ENCODE assay signal across 29 cellular contexts in the genomic region with DNA sequence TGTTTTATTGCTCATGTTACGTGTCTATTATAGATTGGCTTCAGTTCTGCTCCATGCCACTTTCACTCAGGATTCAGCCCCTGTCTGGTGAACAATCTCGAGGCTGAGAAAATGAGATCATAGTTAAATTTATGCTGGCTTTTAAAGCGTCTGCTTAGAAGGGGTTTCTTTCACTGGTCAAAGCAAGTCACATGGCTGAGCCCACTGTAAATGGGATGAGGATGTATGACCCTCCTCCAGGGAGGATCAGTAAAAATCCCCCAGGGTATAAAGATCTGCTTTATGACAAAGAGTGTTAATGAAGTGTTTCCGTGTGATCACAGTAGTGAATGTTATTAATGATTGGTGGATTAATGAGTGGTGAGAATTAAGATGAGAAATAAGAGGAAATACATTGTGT. TPM values are rescaled to one million over a fixed set of nuclear protein-coding genes. Genes with fewer than 3 reads are reported as not detected.
"Had no signal": no experiment of that assay in that cellular context is flagged by ENCODE, and none has a peak within 500 bp of the region (broad histone marks: within the 10 kb centered on the region; RNA-seq: fewer than 3 reads in every experiment).

No MANE protein-coding gene starts in this region.

- DNase-seq: activated B cell treated with CpG ODN at 0.5 μM for 24 hours; activated naive CD4-positive, alpha-beta T cell; activated naive CD8-positive, alpha-beta T cell treated with anti-CD3 and anti-CD28 coated beads for 36 hours; activated T-cell treated with anti-CD3 and anti-CD28 coated beads for 4 hours; activated T-cell treated with anti-CD3 and anti-CD28 coated beads, Interleukin-2, amount 50 U/mL, for 72 hours; adrenal gland; aorta; body of pancreas; cerebellar nuclear complex; colonic mucosa; effector memory CD8-positive, alpha-beta T cell; erythroblast; heart right ventricle; lower lobe of right lung; mesenchymal stem cell; small intestine; stimulated activated CD4-positive, alpha-beta T cell treated with anti-CD3 and anti-CD28 coated beads, Interleukin-4, amount 100 ng/mL, for 24 hours; uterus had no signal

- H3K4me3 ChIP-seq: adrenal gland, body of pancreas, cardiac muscle cell, colonic mucosa, heart right ventricle, lower lobe of right lung, thoracic aorta, uterus had no signal

- H3K36me3 ChIP-seq: adrenal gland, cardiac muscle cell, colonic mucosa, heart right ventricle, lower lobe of right lung, neutrophil, thoracic aorta, uterus had no signal

- H3K27me3 ChIP-seq: adrenal gland, body of pancreas, colonic mucosa, uterus had no signal

- H3K27ac ChIP-seq: adrenal gland, body of pancreas, cardiac muscle cell, colonic mucosa, heart right ventricle, lower lobe of right lung, neutrophil, thoracic aorta, uterus had no signal

- H3K4me1 ChIP-seq: body of pancreas, colonic mucosa, uterus had no signal

- H3K9me3 ChIP-seq: adrenal gland, body of pancreas, colonic mucosa, heart right ventricle, lower lobe of right lung, neutrophil, thoracic aorta, uterus had no signal

- ATAC-seq: activated T-cell treated with anti-CD3 and anti-CD28 coated beads, Interleukin-2, amount 50 U/mL, for 72 hours; body of pancreas; effector memory CD8-positive, alpha-beta T cell; left lobe of liver; lower lobe of right lung; sciatic nerve; stimulated activated effector memory CD8-positive, alpha-beta T cell treated with anti-CD3 and anti-CD28 coated beads, Interleukin-12 subunit alpha, Interleukin-12 subunit beta, amount 100 ng/mL, for 72 hours had no signal

RNA-seq across cellular contexts. Expression of a gene that starts 13.1 kb away (rescaled TPM):
- total RNA-seq: activated B cell treated with CpG ODN at 0.5 μM for 24 hours; activated naive CD8-positive, alpha-beta T cell treated with anti-CD3 and anti-CD28 coated beads for 36 hours; adrenal gland; aorta; body of pancreas; cardiac muscle cell; colonic mucosa; kidney epithelial cell; left lobe of liver; lower lobe of right lung; osteocyte; posterior vena cava; renal cortical epithelial cell; sciatic nerve; subcutaneous adipose tissue; thoracic aorta; uterus had no signal
- polyA plus RNA-seq: adrenal gland, aorta, heart right ventricle, small intestine had no signal
